22 cellular contexts compared by ENCODE assay signal in genomic region chr3:53731934-53732624, GRCh38.
DNase-seq lines count a peak whose midpoint lies in the region; ATAC-seq, FAIRE-seq and TF ChIP-seq lines count a peak whose summit lies in the region.
"Had no signal": no experiment of that assay in that cellular context is flagged by ENCODE, and none has a peak within 500 bp of the region (broad histone marks: within the 10 kb centered on the region; RNA-seq: fewer than 3 reads in every experiment).

No MANE protein-coding gene starts in this region.

- WGBS in HepG2 (ENCODE audit: low lambda C conversion rate), result 89% methylated on average over 11 of the region's 16 CpGs
- WGBS in right lobe of liver (ENCODE audit: insufficient coverage, low coverage, low lambda C conversion rate, missing lambda C conversion rate), result 83% methylated on average over 2 of the region's 16 CpGs

- H3K4me3 ChIP-seq in HepG2 (replicated peaks in 1 of 3; ENCODE audit: insufficient read depth in 1 of 3, low read depth in 2 of 3, low read length in 3 of 3) (no peak overlapping the region), right lobe of liver (no peak overlapping the region), dorsolateral prefrontal cortex (no peak overlapping the region)

- H3K27me3 ChIP-seq in HepG2 (ENCODE audit: control insufficient read depth in 1 of 2, insufficient read depth in 2 of 2, low read length in 2 of 2), result no peaks in the 10 kb centered on the region
- no peaks in the 10 kb centered on the region for H3K27me3 ChIP-seq in right lobe of liver
- no peaks in the 10 kb centered on the region for H3K27me3 ChIP-seq in dorsolateral prefrontal cortex

- no peak for TF ChIP-seq POLR2A in HepG2 (IDR thresholded peaks at IDR 0.05; ENCODE audit: insufficient read depth in 1 of 2, low read depth in 2 of 2, low read length in 2 of 2)
- no peak for TF ChIP-seq POLR2A in right lobe of liver (IDR thresholded peaks at IDR 0.05)

- TF ChIP-seq EP300 in HepG2 (IDR thresholded peaks at IDR 0.05; ENCODE audit: low read depth in 2 of 2, low read length in 2 of 2) (no peak), HepG2 (CRISPR knock-in tag; IDR thresholded peaks at IDR 0.05; ENCODE audit: borderline replicate concordance) (no peak)

- no peaks in the 10 kb centered on the region for H3K79me2 ChIP-seq in HepG2 (ENCODE audit: insufficient read depth, low read length)

- H3K4me2 ChIP-seq in HepG2 (ENCODE audit: low read depth, low read length), result no peak overlapping the region
- H3K4me2 ChIP-seq: KMS-11 had no signal

- no peak for FAIRE-seq in HepG2 (lab: Jason Lieb, UNC)
- FAIRE-seq: H54, HTR-8/SVneo, RCC 7860 had no signal

- intact Hi-C loops in HepG2 (cut with micrococcal nuclease; ENCODE audit: unreplicated experiment), result no loop called here
- intact Hi-C loops in right lobe of liver (cut with DNase I), result no loop called here
- intact Hi-C loops in dorsolateral prefrontal cortex (cut with DNase I), result loop anchor here in 1 of 2 donors (5.0 kb wide), 1 partner anchor 150 kb away; the partner anchor contains the start of gene ACTR8
- intact Hi-C loops in Right ventricle myocardium inferior (cut with DNase I), result loop anchor here (5.0 kb wide), 1 partner anchor 115 kb away; the partner anchor contains the start of genes CHDH and IL17RB

- H3K9me3 ChIP-seq in HepG2 (ENCODE audit: low read length) (no peaks in the 10 kb centered on the region), right lobe of liver (no peaks in the 10 kb centered on the region)

- no peak overlapping the region for H2AFZ ChIP-seq in HepG2 (ENCODE audit: low read length)

- TF ChIP-seq RAD21 in HepG2 (CRISPR knock-in tag; IDR thresholded peaks at IDR 0.05), result no peak

- H3K27ac ChIP-seq in HepG2 (ENCODE audit: extremely low read length, insufficient read depth, low read length) (no peak overlapping the region), right lobe of liver (no peak overlapping the region), dorsolateral prefrontal cortex (peak overlapping the region in 1 of 59 donors; percentile 10)
- H3K27ac ChIP-seq: KMS-11 had no signal

- DNase-seq in HepG2 (ENCODE audit: low spot score), result no peak
- DNase-seq in right lobe of liver, result no peak
- no peak for DNase-seq in HEK293T (ENCODE audit: extremely low spot score)
- peak; percentile 18 for DNase-seq in left kidney (ENCODE audit: low read depth, low spot score)
- DNase-seq in dorsolateral prefrontal cortex, result no peak
- no peak for DNase-seq in Right ventricle myocardium inferior (ENCODE audit: missing footprints)
- DNase-seq: AML-193; C1 segment of cervical spinal cord; CD8-positive, alpha-beta T cell; DND-41; IMR-90; NCI-H1105 treated with DMSO at 0.1 percent for 48 hours; NCI-H2029 treated with DMSO at 0.1 percent for 48 hours; NCI-H226; NCI-H510A treated with DMSO at 0.1 percent for 48 hours; NCI-H748 treated with DMSO at 0.1 percent for 48 hours; OCI-M1 had no signal

- no TSS peak for BruUV-seq in HepG2 (replicated peaks; lab: Mats Ljungman, UMichigan)

- in situ Hi-C loops in HepG2 (cut with HindIII; ENCODE audit: extremely low pct_ligation_motif_present, low pct_unique_long_range_greater_than_20kb), result no loop called here

- ATAC-seq in HepG2 (no peak), right lobe of liver (no peak), GM21529 (IDR thresholded peaks at IDR 0.05; ENCODE audit: unreplicated experiment) (no peak), Right ventricle myocardium inferior (no peak)
- ATAC-seq: CD8-positive, alpha-beta T cell had no signal

- no peak for TF ChIP-seq CTCF in HepG2 (CRISPR knock-in tag; IDR thresholded peaks at IDR 0.05)
- TF ChIP-seq CTCF in right lobe of liver (IDR thresholded peaks at IDR 0.05), result no peak
- no peak for TF ChIP-seq CTCF in dorsolateral prefrontal cortex (IDR thresholded peaks at IDR 0.05 in 54 of 56, conservative IDR thresholded peaks at IDR 0.05 in 2 of 56; ENCODE audit: low read depth in 1 of 56, partially characterized antibody in 56 of 56)

- CTCF ChIA-PET in HepG2 (lab: Yijun Ruan, JAX; ENCODE audit: low intra/inter-chr PET ratio, low total read pairs), result no interaction called here
- CTCF ChIA-PET in HEK293T (lab: Yijun Ruan, JAX), result no interaction called here

- no peaks in the 10 kb centered on the region for H4K20me1 ChIP-seq in HepG2 (ENCODE audit: insufficient read depth, low read length)

- POLR2A ChIA-PET in HepG2 (lab: Yijun Ruan, JAX), result no interaction called here
- POLR2A ChIA-PET in HEK293T (lab: Yijun Ruan, JAX), result no interaction called here

- H3K36me3 ChIP-seq in HepG2 (replicated peaks in 1 of 2; ENCODE audit: control insufficient read depth in 1 of 2, insufficient read depth in 2 of 2, low read length in 2 of 2) (no peaks in the 10 kb centered on the region), right lobe of liver (no peaks in the 10 kb centered on the region)

- H3K9ac ChIP-seq in HepG2 (ENCODE audit: insufficient read depth, low read depth, low read length), result no peak overlapping the region
- H3K9ac ChIP-seq: KMS-11 had no signal

- H3K4me1 ChIP-seq in HepG2 (ENCODE audit: insufficient read depth, low read length), result peaks cover 17% of the 10 kb centered on the region
- H3K4me1 ChIP-seq in right lobe of liver, result peaks cover 0 to 13% (median 4%) of the 10 kb centered on the region in 4 donors

TF ChIP-seq in HEK293T, 16 proteins besides CTCF, POLR2A, EP300 and RAD21:
- TF ChIP-seq TARDBP (IDR thresholded peaks at IDR 0.05) (no peak), L3MBTL2 (conservative IDR thresholded peaks at IDR 0.05) (no peak), HDGF (IDR thresholded peaks at IDR 0.05; ENCODE audit: borderline replicate concordance) (no peak), FOXM1 (IDR thresholded peaks at IDR 0.05; ENCODE audit: borderline replicate concordance) (no peak), ELF4 (IDR thresholded peaks at IDR 0.05) (no peak), SP1 (IDR thresholded peaks at IDR 0.05) (no peak), FOXA1 (IDR thresholded peaks at IDR 0.05) (no peak)
- TF ChIP-seq, protein P1, sequence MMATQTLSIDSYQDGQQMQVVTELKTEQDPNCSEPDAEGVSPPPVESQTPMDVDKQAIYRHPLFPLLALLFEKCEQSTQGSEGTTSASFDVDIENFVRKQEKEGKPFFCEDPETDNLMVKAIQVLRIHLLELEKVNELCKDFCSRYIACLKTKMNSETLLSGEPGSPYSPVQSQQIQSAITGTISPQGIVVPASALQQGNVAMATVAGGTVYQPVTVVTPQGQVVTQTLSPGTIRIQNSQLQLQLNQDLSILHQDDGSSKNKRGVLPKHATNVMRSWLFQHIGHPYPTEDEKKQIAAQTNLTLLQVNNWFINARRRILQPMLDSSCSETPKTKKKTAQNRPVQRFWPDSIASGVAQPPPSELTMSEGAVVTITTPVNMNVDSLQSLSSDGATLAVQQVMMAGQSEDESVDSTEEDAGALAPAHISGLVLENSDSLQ (IDR thresholded peaks at IDR 0.05), result peak; percentile 71
TF ChIP-seq in HEK293T: peak in this region for 1.
